ENCODE assay signal across 26 cellular contexts in genomic region chr16:77219437-77219836, GRCh38.
"Had no signal": no experiment of that assay in that cellular context is flagged by ENCODE, and none has a peak within 500 bp of the region (broad histone marks: within the 10 kb centered on the region; RNA-seq: fewer than 3 reads in every experiment).

No MANE protein-coding gene starts in this region.

- H3K36me3 Mint-ChIP-seq: activated naive CD8-positive, alpha-beta T cell treated with anti-CD3 and anti-CD28 coated beads for 36 hours had no signal

- H3K27me3 ChIP-seq: adrenal gland, heart right ventricle, ovary, right lobe of liver, testis, transverse colon had no signal

- H3K4me1 Mint-ChIP-seq: nephron had no signal

- H3K27ac ChIP-seq: adrenal gland, esophagus muscularis mucosa, heart right ventricle, left ventricle myocardium inferior, neutrophil, ovary, right lobe of liver, testis, transverse colon, WERI-Rb-1 had no signal

- DNase-seq: activated CD4-positive, alpha-beta T cell treated with anti-CD3 and anti-CD28 coated beads for 48 hours; activated CD4-positive, alpha-beta T cell treated with anti-CD3 and anti-CD28 coated beads, Interleukin-2, amount 50 U/mL, for 48 hours; activated CD8-positive, alpha-beta memory T cell treated with anti-CD3 and anti-CD28 coated beads for 24 hours; activated effector memory CD4-positive, alpha-beta T cell treated with Interleukin-2 at 50 U/mL for 16 hours; activated naive CD4-positive, alpha-beta T cell treated with Interleukin-2 at 50 U/mL for 16 hours; activated naive CD8-positive, alpha-beta T cell treated with anti-CD3 and anti-CD28 coated beads for 36 hours; adrenal gland; central memory CD4-positive, alpha-beta T cell; foreskin melanocyte; heart right ventricle; left ventricle myocardium inferior; ovary; right lobe of liver; stimulated activated CD4-positive, alpha-beta T cell treated with anti-CD3 and anti-CD28 coated beads, Interleukin-2, amount 100 ng/mL, for 48 hours; stimulated activated naive CD4-positive, alpha-beta T cell treated with Interleukin-2 at 50 U/mL for 16 hours; T1000; testis; transverse colon; WERI-Rb-1 had no signal

- H3K36me3 ChIP-seq: adrenal gland, esophagus muscularis mucosa, heart right ventricle, left ventricle myocardium inferior, neutrophil, ovary, right lobe of liver, transverse colon had no signal

- H3K9me3 Mint-ChIP-seq: activated naive CD8-positive, alpha-beta T cell treated with anti-CD3 and anti-CD28 coated beads for 36 hours; nephron had no signal

- H3K4me1 ChIP-seq: adrenal gland, esophagus muscularis mucosa, heart right ventricle, left ventricle myocardium inferior, testis, transverse colon had no signal

- H3K9me3 ChIP-seq: adrenal gland, esophagus muscularis mucosa, heart right ventricle, left ventricle myocardium inferior, neutrophil, ovary, right lobe of liver, testis, transverse colon had no signal

- FAIRE-seq: islet of Langerhans, urothelium cell line had no signal

- H3K27me3 Mint-ChIP-seq: activated naive CD8-positive, alpha-beta T cell treated with anti-CD3 and anti-CD28 coated beads for 36 hours; progenitor cell of endocrine pancreas had no signal

- ATAC-seq: activated CD4-positive, CD25-positive, alpha-beta regulatory T cell treated with anti-CD3 and anti-CD28 coated beads, Interleukin-2, amount 50 U/mL, for 24 hours; heart right ventricle had no signal

- H3K4me3 ChIP-seq: adrenal gland, esophagus muscularis mucosa, heart right ventricle, left ventricle myocardium inferior, ovary, right lobe of liver, testis, transverse colon had no signal

- H3K4me3 Mint-ChIP-seq: activated naive CD8-positive, alpha-beta T cell treated with anti-CD3 and anti-CD28 coated beads for 36 hours; nephron had no signal

- H3K27ac Mint-ChIP-seq: activated naive CD8-positive, alpha-beta T cell treated with anti-CD3 and anti-CD28 coated beads for 36 hours; nephron; progenitor cell of endocrine pancreas had no signal
